In genomic region chr17:35052240-35052608, GRCh38 we compare ENCODE assay signal across 13 cellular contexts. TPM values are rescaled to one million over a fixed set of nuclear protein-coding genes. Genes with fewer than 3 reads are reported as not detected.
DNase-seq lines count a peak whose midpoint lies in the region; ATAC-seq, FAIRE-seq and TF ChIP-seq lines count a peak whose summit lies in the region.
"Had no signal": no experiment of that assay in that cellular context is flagged by ENCODE, and none has a peak within 500 bp of the region (broad histone marks: within the 10 kb centered on the region; RNA-seq: fewer than 3 reads in every experiment).

No MANE protein-coding gene starts in this region.

- H3K4me3 ChIP-seq in BLaER1 (no peak overlapping the region), pancreas (no peak overlapping the region)

- no peak for TF ChIP-seq CTCF in pancreas (IDR thresholded peaks at IDR 0.05)

- H3K9me3 ChIP-seq in BLaER1 (no peaks in the 10 kb centered on the region), pancreas (no peaks in the 10 kb centered on the region)

- ATAC-seq in HG02642 (IDR thresholded peaks at IDR 0.05; ENCODE audit: poor library complexity, unreplicated experiment) (peak; percentile 14), pancreas (no peak), GM18867 (IDR thresholded peaks at IDR 0.05; ENCODE audit: unreplicated experiment) (no peak), HG03097 (IDR thresholded peaks at IDR 0.05; ENCODE audit: low FRiP score, unreplicated experiment) (no peak)
- ATAC-seq in central memory CD8-positive, alpha-beta T cell (replicated peaks; ENCODE audit: extremely low read depth, poor library complexity, severe bottlenecking): no peak

- no peak for DNase-seq in central memory CD8-positive, alpha-beta T cell (ENCODE audit: low spot score in 2 of 2)
- DNase-seq in pancreas: no peak
- no peak for DNase-seq in stimulated activated CD4-positive, alpha-beta T cell treated with anti-CD3 and anti-CD28 coated beads, Interleukin-15, amount 100 ng/mL, for 24 hours
- DNase-seq in urothelium cell line (ENCODE audit: low spot score): no peak
- DNase-seq: activated CD4-positive, alpha-beta T cell treated with anti-CD3 and anti-CD28 coated beads for 4 hours; GDM1; mesendoderm; NCI-H526 had no signal

- H3K36me3 ChIP-seq in BLaER1: no peaks in the 10 kb centered on the region
- no peaks in the 10 kb centered on the region for H3K36me3 ChIP-seq in pancreas

- H4K20me1 ChIP-seq in BLaER1: no peaks in the 10 kb centered on the region

- peak overlapping the region; percentile 53 for H3K4me3 Mint-ChIP-seq in central memory CD8-positive, alpha-beta T cell

- no peaks in the 10 kb centered on the region for H3K9me3 Mint-ChIP-seq in central memory CD8-positive, alpha-beta T cell

- peak overlapping the region; percentile 80 for H3K4me2 ChIP-seq in BLaER1

- H3K4me1 ChIP-seq in BLaER1: peaks cover 33% of the 10 kb centered on the region
- H3K4me1 ChIP-seq in pancreas: peaks cover 39 to 53% (median 40%) of the 10 kb centered on the region in 3 donors

- peaks cover 10% of the 10 kb centered on the region for H3K36me3 Mint-ChIP-seq in central memory CD8-positive, alpha-beta T cell (ENCODE audit: insufficient read depth)

- intact Hi-C loops in pancreas (cut with DNase I): no loop called here

- H3K4me1 Mint-ChIP-seq in central memory CD8-positive, alpha-beta T cell: peaks cover 72% of the 10 kb centered on the region

- H3K27me3 Mint-ChIP-seq in central memory CD8-positive, alpha-beta T cell: no peaks in the 10 kb centered on the region

- FAIRE-seq in pancreas (lab: Jason Lieb, UNC) (no peak), urothelium cell line (lab: Jason Lieb, UNC) (no peak)
- FAIRE-seq: endometrium had no signal

- H3K27ac Mint-ChIP-seq in central memory CD8-positive, alpha-beta T cell (ENCODE audit: low read depth): peak overlapping the region; percentile 96

- H3K27me3 ChIP-seq in BLaER1: no peaks in the 10 kb centered on the region
- H3K27me3 ChIP-seq in pancreas: no peaks in the 10 kb centered on the region

- peak overlapping the region; percentile 65; the same call in 1 of the 2 replicates for H3K27ac ChIP-seq in BLaER1
- H3K27ac ChIP-seq in pancreas: peak overlapping the region in 3 of 4 donors; percentile 47 to 85 (median 76)

- no peak overlapping the region for H3K9ac ChIP-seq in BLaER1

RNA-seq across cellular contexts. Expression of gene RFFL, which starts 11.3 kb away (rescaled TPM):
- total RNA-seq in pancreas: 10 to 100 TPM; 12.9 to 24.4 (median 17.4) TPM
- polyA plus RNA-seq in pancreas: 1 to 10 TPM; 3.6 to 5.9 TPM
